ENCODE assay signal across 12 cellular contexts in the genomic region with DNA sequence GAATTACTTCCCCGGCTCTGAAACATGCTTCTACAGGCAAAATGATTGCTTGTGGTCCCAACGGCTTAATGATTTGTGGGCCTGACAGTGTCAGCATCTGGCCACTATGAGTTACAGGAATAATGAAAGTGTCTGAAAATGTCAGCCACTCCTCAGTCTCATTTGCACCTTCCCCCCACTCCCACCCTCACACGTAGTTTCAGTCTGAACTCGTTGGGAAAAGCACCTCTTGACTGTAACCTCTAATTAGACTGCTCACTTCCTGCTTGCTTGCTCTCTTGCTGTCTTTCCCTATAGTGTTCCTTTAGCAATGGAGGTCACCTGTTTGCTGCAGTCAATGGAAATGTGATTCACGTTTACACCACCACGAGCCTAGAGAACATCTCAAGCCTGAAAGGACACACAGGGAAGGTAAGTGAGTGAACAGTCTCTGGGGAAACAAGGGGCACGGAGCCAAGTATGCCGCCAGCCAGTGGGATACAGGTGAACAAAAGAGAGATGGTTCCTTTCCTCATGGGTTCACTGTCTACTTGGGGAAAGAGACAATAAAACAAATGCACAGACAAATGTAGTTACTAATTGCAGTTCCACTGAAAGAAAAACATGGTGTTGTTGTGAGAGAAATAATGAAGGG. TPM values are rescaled to one million over a fixed set of nuclear protein-coding genes. Genes with fewer than 3 reads are reported as not detected.
A peak's percentile ranks its signal among the peaks of the same experiment; 100 is the strongest.
DNase-seq lines count a peak whose midpoint lies in the region; ATAC-seq, FAIRE-seq and TF ChIP-seq lines count a peak whose summit lies in the region.
"Had no signal": no experiment of that assay in that cellular context is flagged by ENCODE, and none has a peak within 500 bp of the region (broad histone marks: within the 10 kb centered on the region; RNA-seq: fewer than 3 reads in every experiment).

No MANE protein-coding gene starts in this region.

- peaks cover 0 to 10% of the 10 kb centered on the region in 2 donors for H3K9me3 ChIP-seq in ascending aorta
- no peaks in the 10 kb centered on the region for H3K9me3 ChIP-seq in pancreas
- no peaks in the 10 kb centered on the region for H3K9me3 ChIP-seq in BE2C

- in situ Hi-C loops in GM13976 (cut with MboI; ENCODE audit: low sequenced_read_pairs, unreplicated experiment), result no loop called here

- intact Hi-C loops in ascending aorta (cut with DNase I), result no loop called here
- intact Hi-C loops in pancreas (cut with DNase I), result no loop called here

- peak; percentile 71 for ATAC-seq in GM21619 (IDR thresholded peaks at IDR 0.05; ENCODE audit: unreplicated experiment)
- no peak for ATAC-seq in pancreas

- no peak overlapping the region for H3K4me3 ChIP-seq in epithelial cell of esophagus (ENCODE audit: low read length)
- H3K4me3 ChIP-seq in ascending aorta, result no peak overlapping the region
- H3K4me3 ChIP-seq in pancreas, result no peak overlapping the region
- no peak overlapping the region for H3K4me3 ChIP-seq in BE2C (ENCODE audit: low read depth, low read length)
- H3K4me3 ChIP-seq: dorsolateral prefrontal cortex had no signal

- H3K36me3 ChIP-seq in ascending aorta, result no peaks in the 10 kb centered on the region
- H3K36me3 ChIP-seq in pancreas, result no peaks in the 10 kb centered on the region
- H3K36me3 ChIP-seq in BE2C, result no peaks in the 10 kb centered on the region

- TF ChIP-seq CTCF in GM13976 (IDR thresholded peaks at IDR 0.05; ENCODE audit: borderline replicate concordance, control extremely low read depth, extremely low read depth, insufficient read depth, missing control alignments) (no peak), epithelial cell of esophagus (IDR thresholded peaks at IDR 0.05; ENCODE audit: insufficient read depth, low read depth, low read length, missing control alignments) (no peak), ascending aorta (IDR thresholded peaks at IDR 0.05) (no peak), pancreas (IDR thresholded peaks at IDR 0.05) (no peak), BE2C (IDR thresholded peaks at IDR 0.05; ENCODE audit: low read depth, low read length) (no peak)

- H3K27ac ChIP-seq in ascending aorta (no peak overlapping the region), pancreas (no peak overlapping the region)
- H3K27ac ChIP-seq: dorsolateral prefrontal cortex, parathyroid adenoma had no signal

- DNase-seq in GM13976 (ENCODE audit: low spot score), result peak; percentile 73
- DNase-seq in NCI-H1105 treated with DMSO at 0.1 percent for 48 hours (lab: John Stamatoyannopoulos, UW), result peak; percentile 89
- peak; percentile 67 for DNase-seq in epithelial cell of esophagus (ENCODE audit: low read depth)
- DNase-seq in iPS-NIHi11 (ENCODE audit: low spot score), result no peak
- no peak for DNase-seq in ascending aorta (ENCODE audit: low spot score in 2 of 2)
- DNase-seq in pancreas, result no peak
- no peak for DNase-seq in BE2C
- DNase-seq: dorsolateral prefrontal cortex, T-helper 9 cell had no signal

- H3K4me1 ChIP-seq in ascending aorta, result no peaks in the 10 kb centered on the region
- H3K4me1 ChIP-seq in pancreas, result no peaks in the 10 kb centered on the region
- H3K4me1 ChIP-seq in BE2C, result no peaks in the 10 kb centered on the region
- H3K4me1 ChIP-seq: parathyroid adenoma had no signal

- no peaks in the 10 kb centered on the region for H3K27me3 ChIP-seq in ascending aorta
- H3K27me3 ChIP-seq in pancreas, result no peaks in the 10 kb centered on the region
- H3K27me3 ChIP-seq in BE2C, result no peaks in the 10 kb centered on the region
- H3K27me3 ChIP-seq: dorsolateral prefrontal cortex had no signal

- WGBS in pancreas, 2 donors, result 70 to 71% methylated on average over 8 of the region's 8 CpGs

- no peak for FAIRE-seq in pancreas (lab: Jason Lieb, UNC)
- FAIRE-seq: D721Med had no signal

RNA-seq across cellular contexts. Expression of gene CFAP57, which starts 27.1 kb away (rescaled TPM):
- total RNA-seq in ascending aorta, result not detected
- under 1 TPM; 0.14 to 0.47 (median 0.21) TPM for total RNA-seq in pancreas
- polyA plus RNA-seq in pancreas, result under 1 TPM; 0.14 to 0.61 TPM
- polyA plus RNA-seq in BE2C (2012; ENCODE audit: insufficient read depth, insufficient read length, low read depth), result 0.15 TPM

RNA-seq across cellular contexts. Expression of gene EBNA1BP2, which starts 27.1 kb away (rescaled TPM):
- total RNA-seq in ascending aorta, result 22.1 TPM
- total RNA-seq in pancreas, result 10 to 100 TPM; 13.2 to 29.5 (median 22.8) TPM
- polyA plus RNA-seq in pancreas, result 10 to 100 TPM; 23.4 to 47.1 TPM
- polyA plus RNA-seq in BE2C (2012; ENCODE audit: insufficient read depth, insufficient read length, low read depth), result 63.1 TPM

Comparison
In these comparisons a context has a peak if more than half of its experiments do, and no peak if none do; other contexts are left out.
1. DNase-seq: peak in GM13976 (single experiment), NCI-H1105 treated with DMSO at 0.1 percent for 48 hours (single experiment) and epithelial cell of esophagus (single experiment); none in iPS-NIHi11 (single experiment), ascending aorta (0 of 2), pancreas (0 of 6) and BE2C (single experiment).